In genomic region chr3:164478323-164478722, GRCh38 we compare ENCODE assay signal across 27 cellular contexts.
"Had no signal": no experiment of that assay in that cellular context is flagged by ENCODE, and none has a peak within 500 bp of the region (broad histone marks: within the 10 kb centered on the region; RNA-seq: fewer than 3 reads in every experiment).

No MANE protein-coding gene starts in this region.

- DNase-seq: hippocampal formation; kidney; left ventricle myocardium inferior; midbrain; naive thymus-derived CD4-positive, alpha-beta T cell; nucleus accumbens; retina; stimulated activated CD4-positive, alpha-beta T cell treated with anti-CD3 and anti-CD28 coated beads, Interleukin-12 subunit alpha, Interleukin-12 subunit beta, amount 100 ng/mL, for 4 hours; stimulated activated CD4-positive, alpha-beta T cell treated with anti-CD3 and anti-CD28 coated beads, Interleukin-15, amount 100 ng/mL, for 24 hours; stimulated activated CD4-positive, alpha-beta T cell treated with anti-CD3 and anti-CD28 coated beads, Interleukin-2, amount 100 ng/mL, for 24 hours; stimulated activated CD4-positive, alpha-beta T cell treated with anti-CD3 and anti-CD28 coated beads, Interleukin-4, amount 100 ng/mL, for 1 hour; stimulated activated naive B cell treated with anti-CD40 and anti-IgM and Interleukin-4, amounts not matched to agents 10 μg/mL and 1 μg/mL and 100 μg/mL, for 72 hours; stimulated activated naive CD8-positive, alpha-beta T cell treated with anti-CD3 and anti-CD28 coated beads, Interleukin-15, Interleukin-2, amounts not matched to agents 100 U/mL and 50 U/mL, for 24 hours; stomach; testis; thyroid gland; transverse colon had no signal

- H3K9me3 ChIP-seq: mucosa of descending colon, pancreas, prostate gland, stomach, testis, thyroid gland, transverse colon, upper lobe of left lung had no signal

- FAIRE-seq: kidney, pancreas, urothelium cell line had no signal

- H3K4me3 ChIP-seq: left ventricle myocardium inferior, lung, mucosa of descending colon, pancreas, prostate gland, skin epidermis, stomach, testis, thyroid gland, transverse colon, upper lobe of left lung had no signal

- H3K36me3 ChIP-seq: left ventricle myocardium inferior, pancreas, prostate gland, stomach, thyroid gland, transverse colon, upper lobe of left lung had no signal

- H3K27me3 ChIP-seq: pancreas, stomach, testis, thyroid gland, transverse colon, upper lobe of left lung had no signal

- H3K27ac ChIP-seq: left ventricle myocardium inferior, pancreas, prostate gland, skin epidermis, stomach, testis, thyroid gland, transverse colon, upper lobe of left lung had no signal

- ATAC-seq: mucosa of descending colon; naive thymus-derived CD4-positive, alpha-beta T cell; natural killer cell treated with Interleukin-12 subunit alpha and Interleukin-12 subunit beta and Interleukin-15 and Interleukin-18, amount 100 ng/mL, for 72 hours; pancreas; right cardiac atrium; sciatic nerve; stimulated activated naive B cell treated with anti-CD40 and anti-IgM and Interleukin-4, amounts not matched to agents 10 μg/mL and 1 μg/mL and 100 μg/mL, for 72 hours; stimulated activated naive CD8-positive, alpha-beta T cell treated with anti-CD3 and anti-CD28 coated beads, Interleukin-15, Interleukin-2, amounts not matched to agents 100 U/mL and 50 U/mL, for 24 hours had no signal

- H3K4me1 ChIP-seq: left ventricle myocardium inferior, pancreas, prostate gland, stomach, testis, thyroid gland, transverse colon, upper lobe of left lung had no signal
